ENCODE assay signal across 36 cellular contexts in the genomic region with DNA sequence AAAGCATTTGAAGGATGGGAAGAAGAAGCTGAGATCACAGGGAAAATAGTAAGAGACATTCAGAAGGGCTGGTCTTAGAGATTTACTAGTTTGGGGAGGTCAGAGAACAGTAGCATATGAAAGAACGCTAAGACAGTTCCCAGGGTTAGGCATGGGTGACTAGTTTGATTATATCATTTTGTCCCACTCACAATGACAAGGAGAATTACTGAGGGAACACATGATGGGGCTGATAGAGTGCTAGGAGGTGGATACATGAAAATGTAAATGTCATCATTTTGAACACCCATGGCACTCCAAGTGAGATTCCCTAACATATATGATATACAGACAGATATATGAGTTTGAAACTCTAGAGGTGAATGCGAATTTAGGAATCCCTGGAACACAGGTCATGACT. TPM values are rescaled to one million over a fixed set of nuclear protein-coding genes. Genes with fewer than 3 reads are reported as not detected.
DNase-seq lines count a peak whose midpoint lies in the region; ATAC-seq, FAIRE-seq and TF ChIP-seq lines count a peak whose summit lies in the region.
"Had no signal": no experiment of that assay in that cellular context is flagged by ENCODE, and none has a peak within 500 bp of the region (broad histone marks: within the 10 kb centered on the region; RNA-seq: fewer than 3 reads in every experiment).

No MANE protein-coding gene starts in this region.

- no peak for FAIRE-seq in K562 (lab: Jason Lieb, UNC)
- FAIRE-seq: A204.1, D721Med had no signal

- no peaks in the 10 kb centered on the region for H3K4me1 Mint-ChIP-seq in activated T-cell treated with anti-CD3 and anti-CD28 coated beads, Interleukin-2, amount 50 U/mL, for 72 hours (ENCODE audit: low read depth)
- no peaks in the 10 kb centered on the region for H3K4me1 Mint-ChIP-seq in CD8-positive, alpha-beta memory T cell
- H3K4me1 Mint-ChIP-seq: B cell; CD14-positive monocyte; CD4-positive, alpha-beta memory T cell had no signal

- H3K9ac ChIP-seq in K562 (ENCODE audit: insufficient read depth in 1 of 2, low read depth in 2 of 2, low read length in 2 of 2): 0 out of 4 replicates have a peak overlapping the region, but pooled peaks of 1 of the 2 experiments have one; percentile 36
- H3K9ac ChIP-seq: BLaER1; BLaER1 treated with 17β-estradiol and CSF1 and Interleukin-3, amounts not matched to agents 10 nM and 100 nM had no signal

- no peaks in the 10 kb centered on the region for H3K79me2 ChIP-seq in K562 (ENCODE audit: control insufficient read depth, insufficient read depth, low read length)

- no peak for ATAC-seq in activated T-cell treated with anti-CD3 and anti-CD28 coated beads, Interleukin-2, amount 50 U/mL, for 72 hours (replicated peaks in 1 of 2)
- peak; percentile 70 for ATAC-seq in K562
- ATAC-seq in HG03159 (IDR thresholded peaks at IDR 0.05; ENCODE audit: unreplicated experiment): no peak
- ATAC-seq: A549; CD8-positive, alpha-beta T cell had no signal

- H3K4me3 Mint-ChIP-seq in activated T-cell treated with anti-CD3 and anti-CD28 coated beads, Interleukin-2, amount 50 U/mL, for 72 hours: no peak overlapping the region
- no peak overlapping the region for H3K4me3 Mint-ChIP-seq in CD8-positive, alpha-beta memory T cell
- H3K4me3 Mint-ChIP-seq: B cell; CD14-positive monocyte; CD4-positive, alpha-beta memory T cell; CD4-positive, alpha-beta T cell; CD4-positive, CD25-positive, alpha-beta regulatory T cell; CD8-positive, alpha-beta T cell had no signal

- H3K9me3 ChIP-seq in CD8-positive, alpha-beta memory T cell (ENCODE audit: low read length): no peaks in the 10 kb centered on the region
- no peaks in the 10 kb centered on the region for H3K9me3 ChIP-seq in K562 (replicated peaks; ENCODE audit: control insufficient read depth, insufficient read depth, low read depth, low read length)
- H3K9me3 ChIP-seq: A549; BE2C; BLaER1; BLaER1 treated with 17β-estradiol and CSF1 and Interleukin-3, amounts not matched to agents 10 nM and 100 nM; Caco-2 had no signal

- H3K4me1 ChIP-seq in CD8-positive, alpha-beta memory T cell (ENCODE audit: insufficient read depth, low read length): no peaks in the 10 kb centered on the region
- H3K4me1 ChIP-seq in K562 (replicated peaks in 1 of 2; ENCODE audit: control insufficient read depth in 2 of 2, insufficient read depth in 2 of 2, low read length in 2 of 2): peaks cover 6 to 28% of the 10 kb centered on the region in 2 experiments; a peak in 4 of 5 replicates
- H3K4me1 ChIP-seq: A549; BE2C; BLaER1; BLaER1 treated with 17β-estradiol and CSF1 and Interleukin-3, amounts not matched to agents 10 nM and 100 nM; Caco-2 had no signal

- DNase-seq in activated T-cell treated with anti-CD3 and anti-CD28 coated beads, Interleukin-2, amount 50 U/mL, for 72 hours: no peak
- DNase-seq in activated T-cell treated with anti-CD3 and anti-CD28 coated beads, Interleukin-2, amount 50 U/mL, for 48 hours: no peak
- no peak for DNase-seq in CD8-positive, alpha-beta memory T cell
- DNase-seq in Caki2 (ENCODE audit: low read depth) (peak; percentile 28), K562 (ENCODE audit: extremely low read depth in 1 of 4, low spot score in 3 of 4) (peak in 1 of 4 experiments; percentile 35), ureter (ENCODE audit: low spot score) (no peak), head of caudate nucleus (no peak)
- DNase-seq: 8988T; ACHN; AML-193; BE2C; C1 segment of cervical spinal cord; Caco-2; Calu3; CD4-positive, alpha-beta memory T cell; CD4-positive, alpha-beta T cell; CD4-positive, CD25-positive, alpha-beta regulatory T cell; CD8-positive, alpha-beta T cell; COR-L47; DMS 273 treated with DMSO at 0.1 percent for 48 hours; DMS153; DMS53; DMS79; DMS79 treated with DMSO at 0.1 percent for 48 hours; DND-41; EL had no signal

- peak overlapping the region; percentile 42; the same call in 1 of the 2 replicates for H3K4me2 ChIP-seq in K562 (ENCODE audit: insufficient read depth, low read length)
- H3K4me2 ChIP-seq: A549; BLaER1; BLaER1 treated with 17β-estradiol and CSF1 and Interleukin-3, amounts not matched to agents 10 nM and 100 nM had no signal

- no peaks in the 10 kb centered on the region for H3K9me3 Mint-ChIP-seq in activated T-cell treated with anti-CD3 and anti-CD28 coated beads, Interleukin-2, amount 50 U/mL, for 72 hours
- H3K9me3 Mint-ChIP-seq in CD8-positive, alpha-beta memory T cell: no peaks in the 10 kb centered on the region
- H3K9me3 Mint-ChIP-seq: CD14-positive monocyte; CD4-positive, alpha-beta memory T cell; CD4-positive, alpha-beta T cell; CD4-positive, CD25-positive, alpha-beta regulatory T cell; CD8-positive, alpha-beta T cell had no signal

- intact Hi-C loops in K562 (cut with micrococcal nuclease): no loop called here
- intact Hi-C loops in head of caudate nucleus (cut with DNase I): no loop called here

- no peak for TF ChIP-seq EP300 in K562 (IDR thresholded peaks at IDR 0.05; ENCODE audit: low read length)

- POLR2A ChIA-PET in CD8-positive, alpha-beta memory T cell (lab: Charles Lee): no interaction called here
- POLR2A ChIA-PET in K562 (lab: Yijun Ruan, JAX): no interaction called here

- no TSS peak for BruUV-seq in K562 (replicated peaks; lab: Mats Ljungman, UMichigan)

- peak overlapping the region; percentile 21 for H3K27ac Mint-ChIP-seq in activated T-cell treated with anti-CD3 and anti-CD28 coated beads, Interleukin-2, amount 50 U/mL, for 72 hours
- peak overlapping the region in 1 of 8 donors; percentile 57 for H3K27ac Mint-ChIP-seq in CD8-positive, alpha-beta memory T cell
- H3K27ac Mint-ChIP-seq: B cell; CD14-positive monocyte; CD4-positive, alpha-beta T cell; CD8-positive, alpha-beta T cell had no signal

- no peaks in the 10 kb centered on the region for H4K20me1 ChIP-seq in K562 (replicated peaks; ENCODE audit: control insufficient read depth, insufficient read depth, low read length)
- H4K20me1 ChIP-seq: BLaER1 treated with 17β-estradiol and CSF1 and Interleukin-3, amounts not matched to agents 10 nM and 100 nM had no signal

- H3K27me3 Mint-ChIP-seq in activated T-cell treated with anti-CD3 and anti-CD28 coated beads, Interleukin-2, amount 50 U/mL, for 72 hours (ENCODE audit: low read depth): no peaks in the 10 kb centered on the region
- H3K27me3 Mint-ChIP-seq in CD8-positive, alpha-beta memory T cell: no peaks in the 10 kb centered on the region
- H3K27me3 Mint-ChIP-seq: B cell; CD4-positive, alpha-beta memory T cell; CD4-positive, alpha-beta T cell; CD4-positive, CD25-positive, alpha-beta regulatory T cell had no signal

- H3K9me1 ChIP-seq in K562 (ENCODE audit: control insufficient read depth, insufficient read depth, low read length): no peaks in the 10 kb centered on the region

- H3K36me3 ChIP-seq in CD8-positive, alpha-beta memory T cell (ENCODE audit: insufficient read depth, low read length): no peaks in the 10 kb centered on the region
- no peaks in the 10 kb centered on the region for H3K36me3 ChIP-seq in K562 (ENCODE audit: control insufficient read depth, insufficient read depth, low read length)
- H3K36me3 ChIP-seq: BE2C had no signal

- no peaks in the 10 kb centered on the region for H3K27me3 ChIP-seq in CD8-positive, alpha-beta memory T cell (ENCODE audit: insufficient read depth, low read length, poor library complexity, severe bottlenecking)
- no peaks in the 10 kb centered on the region for H3K27me3 ChIP-seq in K562 (ENCODE audit: control insufficient read depth in 2 of 2, insufficient read depth in 2 of 2, low read length in 2 of 2)
- H3K27me3 ChIP-seq: BE2C; BLaER1; BLaER1 treated with 17β-estradiol and CSF1 and Interleukin-3, amounts not matched to agents 10 nM and 100 nM had no signal

- no peaks in the 10 kb centered on the region for H3K36me3 Mint-ChIP-seq in activated T-cell treated with anti-CD3 and anti-CD28 coated beads, Interleukin-2, amount 50 U/mL, for 72 hours (ENCODE audit: insufficient read depth in 2 of 2)
- H3K36me3 Mint-ChIP-seq in CD8-positive, alpha-beta memory T cell: peaks cover 0 to 5% (median 3%) of the 10 kb centered on the region in 3 donors
- H3K36me3 Mint-ChIP-seq: CD14-positive monocyte had no signal

- no peak for TF ChIP-seq POLR2A in K562 (conservative IDR thresholded peaks at IDR 0.05)

- H3K27ac ChIP-seq in CD8-positive, alpha-beta memory T cell (ENCODE audit: low read depth, low read length): peak overlapping the region; percentile 6
- H3K27ac ChIP-seq in K562 (ENCODE audit: extremely low read depth, low read depth, low read length): peak overlapping the region; percentile 47; the same call in 2 of the 3 replicates
- H3K27ac ChIP-seq: 22Rv1; A549; BLaER1; BLaER1 treated with 17β-estradiol and CSF1 and Interleukin-3, amounts not matched to agents 10 nM and 100 nM; C4-2B had no signal

- WGBS in K562 (ENCODE audit: insufficient coverage, low coverage, missing lambda C conversion rate): 20% methylated on average over 2 of the region's 2 CpGs

- TF ChIP-seq CTCF in K562 (IDR thresholded peaks at IDR 0.05 in 2 of 3, conservative IDR thresholded peaks at IDR 0.05 in 1 of 3; ENCODE audit: insufficient read depth in 2 of 3, low read depth in 1 of 3, low read length in 3 of 3): no peak

- in situ Hi-C loops in Caki2 (cut with HindIII; ENCODE audit: low pct_unique_long_range_greater_than_20kb, low sequenced_read_pairs) (no loop called here), K562 (cut with MboI) (no loop called here)

- peak overlapping the region; percentile 9 for H2AFZ ChIP-seq in K562 (ENCODE audit: low read depth, low read length)

- H3K4me3 ChIP-seq in CD8-positive, alpha-beta memory T cell (ENCODE audit: low read length): no peak overlapping the region
- H3K4me3 ChIP-seq in K562: no peak overlapping the region
- H3K4me3 ChIP-seq: A549; BLaER1; BLaER1 treated with 17β-estradiol and CSF1 and Interleukin-3, amounts not matched to agents 10 nM and 100 nM had no signal

- CTCF ChIA-PET in CD8-positive, alpha-beta memory T cell (lab: Charles Lee): no interaction called here
- CTCF ChIA-PET in K562 (lab: Yijun Ruan, JAX; ENCODE audit: low intra/inter-chr PET ratio): no interaction called here

- TF ChIP-seq RAD21 in K562 (CRISPR knock-in tag; conservative IDR thresholded peaks at IDR 0.05 in 1 of 2, IDR thresholded peaks at IDR 0.05 in 1 of 2): no peak

RNA-seq across cellular contexts. Expression of gene TARS3, which starts 9.3 kb away (rescaled TPM):
- 10 to 100 TPM; 12.6 to 14.2 TPM for total RNA-seq in activated T-cell treated with anti-CD3 and anti-CD28 coated beads, Interleukin-2, amount 50 U/mL, for 72 hours
- total RNA-seq in CD8-positive, alpha-beta memory T cell: 10 to 100 TPM in 1 of 2 experiments, 1 to 10 TPM in 1; 10.0 to 10.7 TPM
- 17.7 TPM for polyA plus RNA-seq in CD8-positive, alpha-beta memory T cell
- 17.6 and 20.8 TPM in 2 replicates for total RNA-seq in Caki2 (2014; rRNA removed; shearing (Covaris generic); ENCODE audit: low replicate concordance)
- 10.9 and 23.9 TPM in 2 replicates for total RNA-seq in K562 (2011; cell fraction: chromatin; rRNA removed; ENCODE audit: low replicate concordance)
- total RNA-seq in K562 (2011; cell fraction: nucleolus; rRNA removed): 7.0 and 8.3 TPM in 2 replicates
- 10.9 and 14.0 TPM in 2 replicates for total RNA-seq in K562 (2011; cell fraction: nucleoplasm; rRNA removed)
- total RNA-seq in K562 (2014; rRNA removed) (12.1 and 13.3 TPM in 2 replicates), K562 (2014; rRNA removed; fragmentation: Illumina TruSeq; extraction: Trizol) (13.2 and 14.5 TPM in 2 replicates), K562 (2015; rRNA removed; fragmentation: Illumina TruSeq; extraction: Trizol) (14.3 and 14.7 TPM in 2 replicates), K562 (2021) (8.6 and 8.7 TPM in 2 replicates), ureter (18.4 TPM)
- polyA plus RNA-seq in K562 (2011; rRNA removed) (5.1 and 5.8 TPM in 2 replicates), K562 (2014; fragmentation: Illumina TruSeq; extraction: Trizol) (8.1 and 9.8 TPM in 2 replicates), K562 (2014; fragmentation: Nextera tagmentation; extraction: Ambion mirVana) (1 to 10 TPM; 2.1 to 3.0 TPM), K562 (2014; rRNA removed) (10.0 and 10.9 TPM in 2 replicates)
- polyA plus RNA-seq in K562 (2011; cell fraction: cytosol; rRNA removed): 1.7 and 2.2 TPM in 2 replicates
- polyA plus RNA-seq in K562 (2011; cell fraction: nucleus; rRNA removed): 6.0 and 7.4 TPM in 2 replicates
- 6.1 and 6.9 TPM in 2 replicates for polyA plus RNA-seq in K562 (2012)
- polyA minus RNA-seq in K562 (2011; rRNA and poly(A)+ RNA removed): 9.8 and 11.1 TPM in 2 replicates
- polyA minus RNA-seq in K562 (2011; cell fraction: cytosol; rRNA and poly(A)+ RNA removed): 6.9 and 7.2 TPM in 2 replicates
- 9.4 and 12.6 TPM in 2 replicates for polyA minus RNA-seq in K562 (2011; cell fraction: nucleus; rRNA and poly(A)+ RNA removed)
